Comparison of ENCODE assay signal across 8 cellular contexts in the genomic region with DNA sequence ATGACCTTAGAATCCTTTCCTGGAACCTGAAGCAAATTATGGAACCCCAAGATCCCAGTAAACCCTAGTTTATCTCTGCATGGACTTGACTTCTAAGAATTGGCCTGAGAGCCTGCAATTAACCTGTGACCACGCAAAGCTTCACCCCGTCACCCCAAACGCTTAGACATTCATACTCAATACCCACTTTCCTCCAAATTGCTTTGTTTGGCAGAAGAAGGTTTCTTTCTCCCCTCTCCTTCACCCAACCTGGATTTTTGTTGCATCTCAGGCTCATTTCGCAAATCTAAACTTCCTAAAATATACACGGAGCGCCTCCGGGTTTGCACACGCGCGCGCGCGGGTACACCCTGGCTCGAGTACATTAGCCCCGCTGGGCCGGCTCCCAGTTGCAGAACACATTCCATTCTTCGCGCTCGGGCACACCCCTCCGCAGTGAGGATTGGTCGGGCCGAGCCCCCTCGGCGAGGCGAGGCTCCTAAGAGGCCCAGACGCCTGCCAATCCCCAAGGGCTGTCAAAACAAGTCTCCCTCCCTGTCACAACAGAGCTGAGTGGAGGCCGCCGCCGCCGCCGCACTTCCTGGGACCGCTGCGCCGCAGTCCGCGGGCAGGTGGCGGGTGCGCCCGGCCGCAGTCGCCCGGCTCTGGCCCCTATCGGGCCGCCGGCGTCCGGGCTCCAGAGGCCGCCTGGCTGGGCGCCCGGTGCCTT. TPM values are rescaled to one million over a fixed set of nuclear protein-coding genes. Genes with fewer than 3 reads are reported as not detected.
DNase-seq lines count a peak whose midpoint lies in the region; ATAC-seq and TF ChIP-seq lines count a peak whose summit lies in the region.

A gene (plus strand): TSS at position 545 of the 709 bp plus-strand sequence.

- no peaks in the 10 kb centered on the region; the same call in 1 of the 2 replicates for H3K9me3 ChIP-seq in AG04450 (ENCODE audit: control insufficient read depth, insufficient read depth, low read length)

- CTCF ChIA-PET in AG04450 (lab: Charles Lee), result interaction anchor here (1.3 to 1.8 kb wide), 3 partner anchors 9 to 323 kb away, joined by 3 to 22 read pairs (median 8); no protein-coding TSS in a partner anchor

- H3K4me3 ChIP-seq in AG04450 (ENCODE audit: low read depth, low read length) (peak within 1 kb of the TSS; percentile 66), choroid plexus epithelial cell (ENCODE audit: low read depth, low read length) (peak within 1 kb of the TSS; percentile 63)

- no peak for TF ChIP-seq CTCF in AG04450 (IDR thresholded peaks at IDR 0.05; ENCODE audit: low read depth, low read length)
- no peak for TF ChIP-seq CTCF in choroid plexus epithelial cell (conservative IDR thresholded peaks at IDR 0.05; ENCODE audit: low read depth, low read length)

- peak; percentile 100 for ATAC-seq in GM19025 (IDR thresholded peaks at IDR 0.05; ENCODE audit: low read depth, unreplicated experiment)
- peak; percentile 100 for ATAC-seq in HG03280 (IDR thresholded peaks at IDR 0.05; ENCODE audit: unreplicated experiment)

- no peak within 1 kb of the TSS for H3K27ac ChIP-seq in AG04450 (ENCODE audit: low read depth, low read length)

- POLR2A ChIA-PET in AG04450 (lab: Yijun Ruan, JAX), result no interaction called here

- peaks cover 13% of the 10 kb centered on the region for H3K27me3 ChIP-seq in AG04450 (ENCODE audit: control insufficient read depth, insufficient read depth, low read length)

- DNase-seq in AG04450 (ENCODE audit: low read depth, low spot score) (peak; percentile 80), NCI-H446 (lab: John Stamatoyannopoulos, UW) (peak; percentile 13 to 85), choroid plexus epithelial cell (ENCODE audit: low read depth) (peak; percentile 93), kidney glomerular epithelial cell (lab: John Stamatoyannopoulos, UW) (peak; percentile 81)
- peak; percentile 88 for DNase-seq in activated CD4-positive, alpha-beta T cell treated with anti-CD3 and anti-CD28 coated beads for 4 hours
- peak; percentile 93 for DNase-seq in stimulated activated CD4-positive, alpha-beta T cell treated with anti-CD3 and anti-CD28 coated beads, Interleukin-15, amount 100 ng/mL, for 24 hours

RNA-seq across cellular contexts. Expression of the gene that starts here (rescaled TPM):
- 0.22 and 0.43 TPM in 2 replicates for polyA plus RNA-seq in AG04450 (2011; rRNA removed)
- polyA minus RNA-seq in AG04450 (2011; rRNA and poly(A)+ RNA removed), result 0.28 and 0.39 TPM in 2 replicates

Comparison
In these comparisons a context has a peak if more than half of its experiments do, and no peak if none do; other contexts are left out.
1. Peak in DNase-seq and H3K4me3 ChIP-seq in AG04450; RNA of the gene not detected or under 1 TPM.